ENCODE assay signal across 19 cellular contexts in the genomic region with DNA sequence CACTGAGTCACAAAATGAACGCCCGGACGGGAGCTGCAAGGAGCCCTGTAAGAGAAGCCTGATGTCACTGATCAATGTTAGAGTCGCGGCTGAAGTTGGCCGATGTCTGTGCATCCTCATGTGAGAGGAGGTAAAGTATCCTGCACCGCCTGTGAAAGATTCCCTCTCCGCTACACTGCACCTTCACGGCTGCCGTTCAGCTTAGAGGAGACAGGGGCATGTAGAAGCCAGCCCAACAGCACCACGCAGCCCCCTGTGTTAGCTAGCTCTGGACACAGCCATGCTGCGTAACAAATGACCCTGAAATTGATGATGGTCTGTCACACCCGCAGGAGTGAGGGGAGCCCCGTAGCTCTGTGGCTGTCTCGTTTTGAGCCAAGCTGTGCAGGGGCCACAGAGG.
"Had no signal": no experiment of that assay in that cellular context is flagged by ENCODE, and none has a peak within 500 bp of the region (broad histone marks: within the 10 kb centered on the region; RNA-seq: fewer than 3 reads in every experiment).

No MANE protein-coding gene starts in this region.

- H3K4me1 Mint-ChIP-seq: naive thymus-derived CD8-positive, alpha-beta T cell had no signal

- FAIRE-seq: small intestine had no signal

- H3K27ac ChIP-seq: epithelial cell of prostate, esophagus squamous epithelium, gastroesophageal sphincter, ovary, tibial artery, upper lobe of left lung, uterus had no signal

- H3K4me3 ChIP-seq: esophagus squamous epithelium, gastroesophageal sphincter, mucosa of descending colon, ovary, tibial artery, upper lobe of left lung, uterus had no signal

- H3K27me3 ChIP-seq: esophagus squamous epithelium, gastroesophageal sphincter, ovary, tibial artery, upper lobe of left lung, uterus had no signal

- H3K4me3 Mint-ChIP-seq: dendritic cell treated with granulocyte-macrophage colony-stimulating factor and Interleukin-4, amounts not matched to agents 40 ng/mL and 50 ng/mL, for 4 days; effector memory CD8-positive, alpha-beta T cell; naive thymus-derived CD8-positive, alpha-beta T cell had no signal

- DNase-seq: effector memory CD8-positive, alpha-beta T cell; esophagus squamous epithelium; foreskin fibroblast; glutamatergic neuron; islet precursor cell; mammary epithelial cell; mucosa of descending colon; ovary; small intestine; stimulated activated CD4-positive, alpha-beta T cell treated with anti-CD3 and anti-CD28 coated beads, Interleukin-12 subunit alpha, Interleukin-12 subunit beta, amount 100 ng/mL, for 4 hours; stimulated activated naive CD4-positive, alpha-beta T cell treated with Interleukin-2 at 50 U/mL for 16 hours; tibial artery; uterus had no signal

- H3K27ac Mint-ChIP-seq: dendritic cell treated with granulocyte-macrophage colony-stimulating factor and Interleukin-4, amounts not matched to agents 40 ng/mL and 50 ng/mL, for 4 days; effector memory CD8-positive, alpha-beta T cell; naive thymus-derived CD8-positive, alpha-beta T cell had no signal

- H3K4me1 ChIP-seq: upper lobe of left lung, uterus had no signal

- H3K9me3 ChIP-seq: mucosa of descending colon, uterus had no signal

- H3K36me3 ChIP-seq: esophagus squamous epithelium, gastroesophageal sphincter, ovary, tibial artery, upper lobe of left lung, uterus had no signal

- ATAC-seq: effector memory CD8-positive, alpha-beta T cell; gastroesophageal sphincter; mucosa of descending colon; naive thymus-derived CD8-positive, alpha-beta T cell; right cardiac atrium had no signal
